21 cellular contexts compared by ENCODE assay signal in genomic region chr5:172546196-172546595, GRCh38.
"Had no signal": no experiment of that assay in that cellular context is flagged by ENCODE, and none has a peak within 500 bp of the region (broad histone marks: within the 10 kb centered on the region; RNA-seq: fewer than 3 reads in every experiment).

No MANE protein-coding gene starts in this region.

- H3K27me3 ChIP-seq: esophagus squamous epithelium, ovary, tibial nerve had no signal

- H3K9me3 Mint-ChIP-seq: natural killer cell; stimulated activated naive B cell treated with anti-CD40 and anti-IgM and Interleukin-4, amounts not matched to agents 10 μg/mL and 1 μg/mL and 100 μg/mL, for 72 hours; stimulated activated naive CD8-positive, alpha-beta T cell treated with anti-CD3 and anti-CD28 coated beads, Interleukin-15, Interleukin-2, amounts not matched to agents 100 ng/mL and 50 ng/mL, for 24 hours had no signal

- H3K27ac Mint-ChIP-seq: natural killer cell; stimulated activated naive B cell treated with anti-CD40 and anti-IgM and Interleukin-4, amounts not matched to agents 10 μg/mL and 1 μg/mL and 100 μg/mL, for 72 hours; stimulated activated naive CD8-positive, alpha-beta T cell treated with anti-CD3 and anti-CD28 coated beads, Interleukin-15, Interleukin-2, amounts not matched to agents 100 ng/mL and 50 ng/mL, for 24 hours had no signal

- H3K36me3 Mint-ChIP-seq: natural killer cell; stimulated activated naive B cell treated with anti-CD40 and anti-IgM and Interleukin-4, amounts not matched to agents 10 μg/mL and 1 μg/mL and 100 μg/mL, for 72 hours had no signal

- H3K27ac ChIP-seq: coronary artery, esophagus squamous epithelium, lower lobe of right lung, ovary, psoas muscle, skin epidermis, thoracic aorta, tibial nerve had no signal

- H3K4me3 Mint-ChIP-seq: natural killer cell; stimulated activated naive B cell treated with anti-CD40 and anti-IgM and Interleukin-4, amounts not matched to agents 10 μg/mL and 1 μg/mL and 100 μg/mL, for 72 hours; stimulated activated naive CD8-positive, alpha-beta T cell treated with anti-CD3 and anti-CD28 coated beads, Interleukin-15, Interleukin-2, amounts not matched to agents 100 ng/mL and 50 ng/mL, for 24 hours had no signal

- H3K4me1 ChIP-seq: psoas muscle, tibial nerve had no signal

- H3K4me3 ChIP-seq: coronary artery, esophagus squamous epithelium, lower lobe of right lung, ovary, psoas muscle, skin epidermis, thoracic aorta, tibial nerve had no signal

- H3K9me3 ChIP-seq: esophagus squamous epithelium, lower lobe of right lung, ovary, psoas muscle, thoracic aorta, tibial nerve had no signal

- ATAC-seq: left ventricle myocardium superior; lower lobe of right lung; natural killer cell; psoas muscle; right cardiac atrium; stimulated activated naive B cell treated with anti-CD40 and anti-IgM and Interleukin-4, amounts not matched to agents 10 μg/mL and 1 μg/mL and 100 μg/mL, for 72 hours had no signal

- H3K36me3 ChIP-seq: esophagus squamous epithelium, lower lobe of right lung, ovary, thoracic aorta, tibial nerve had no signal

- DNase-seq: dermis blood vessel endothelial cell; effector memory CD4-positive, alpha-beta T cell; erythroblast; esophagus squamous epithelium; foreskin melanocyte; glutamatergic neuron; left ventricle myocardium superior; lower lobe of right lung; natural killer cell; occipital lobe; ovary; psoas muscle; right cardiac atrium; stimulated activated CD4-positive, alpha-beta T cell treated with anti-CD3 and anti-CD28 coated beads, Interleukin-15, amount 100 ng/mL, for 24 hours; stimulated activated CD4-positive, alpha-beta T cell treated with anti-CD3 and anti-CD28 coated beads, Interleukin-2, amount 100 ng/mL, for 48 hours; stimulated activated naive B cell treated with anti-CD40 and anti-IgM and Interleukin-4, amounts not matched to agents 10 μg/mL and 1 μg/mL and 100 μg/mL, for 72 hours had no signal

- H3K4me1 Mint-ChIP-seq: natural killer cell; stimulated activated naive B cell treated with anti-CD40 and anti-IgM and Interleukin-4, amounts not matched to agents 10 μg/mL and 1 μg/mL and 100 μg/mL, for 72 hours had no signal
